In the genomic region with DNA sequence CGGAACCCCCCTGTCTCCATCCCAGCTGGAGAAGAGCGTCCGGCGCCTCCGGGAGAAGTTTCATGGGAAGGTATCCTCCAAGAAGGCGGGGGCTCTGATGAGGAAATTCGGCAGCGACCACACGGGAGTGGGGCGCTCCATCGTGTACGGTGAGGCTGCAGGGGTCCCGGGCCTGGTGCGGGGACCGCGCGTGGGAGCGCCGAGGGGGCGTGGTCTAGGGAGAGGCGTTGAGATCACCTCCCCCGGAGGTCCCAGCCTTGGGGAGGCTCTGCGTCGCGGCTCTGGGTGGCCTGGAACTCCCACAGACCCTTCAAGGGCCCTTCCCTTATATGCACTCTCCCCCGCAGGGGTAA, we compare ENCODE assay signal across 1 cellular context.
TF ChIP-seq lines count a peak whose summit lies in the region.

No MANE protein-coding gene starts in this region.

TF ChIP-seq in HepG2, 621 proteins besides CTCF, POLR2A, EP300 and RAD21 (continued from another document):
- TF ChIP-seq, protein P1, sequence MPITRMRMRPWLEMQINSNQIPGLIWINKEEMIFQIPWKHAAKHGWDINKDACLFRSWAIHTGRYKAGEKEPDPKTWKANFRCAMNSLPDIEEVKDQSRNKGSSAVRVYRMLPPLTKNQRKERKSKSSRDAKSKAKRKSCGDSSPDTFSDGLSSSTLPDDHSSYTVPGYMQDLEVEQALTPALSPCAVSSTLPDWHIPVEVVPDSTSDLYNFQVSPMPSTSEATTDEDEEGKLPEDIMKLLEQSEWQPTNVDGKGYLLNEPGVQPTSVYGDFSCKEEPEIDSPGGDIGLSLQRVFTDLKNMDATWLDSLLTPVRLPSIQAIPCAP (CRISPR knock-in tag; IDR thresholded peaks at IDR 0.05; ENCODE audit: low read depth), result no peak
- TF ChIP-seq TRIM24 (CRISPR knock-in tag; IDR thresholded peaks at IDR 0.05) (no peak), ZNF160 (CRISPR knock-in tag; IDR thresholded peaks at IDR 0.05) (no peak), HMG20B (CRISPR knock-in tag; conservative IDR thresholded peaks at IDR 0.05) (no peak), ZNF570 (CRISPR knock-in tag; IDR thresholded peaks at IDR 0.05; ENCODE audit: borderline replicate concordance) (no peak), TBX2 (CRISPR knock-in tag; IDR thresholded peaks at IDR 0.05; ENCODE audit: borderline replicate concordance) (0 out of 2 replicates have a peak, but pooled peaks have one; percentile 0), HHEX (CRISPR knock-in tag; IDR thresholded peaks at IDR 0.05) (no peak), ZNF782 (CRISPR knock-in tag; IDR thresholded peaks at IDR 0.05; ENCODE audit: borderline replicate concordance) (no peak), RXRA (CRISPR knock-in tag; IDR thresholded peaks at IDR 0.05) (peak; percentile 5; the same call in 1 of the 2 replicates), CC2D1A (CRISPR knock-in tag; IDR thresholded peaks at IDR 0.05) (no peak), AGO2 (optimal IDR thresholded peaks at IDR 0.05; ENCODE audit: low read depth, low read length) (no peak), RCOR2 (CRISPR knock-in tag; IDR thresholded peaks at IDR 0.05) (no peak), TAF1 (CRISPR knock-in tag; IDR thresholded peaks at IDR 0.05) (no peak), ZMYM4 (CRISPR knock-in tag; IDR thresholded peaks at IDR 0.05) (no peak), NR2F2 (IDR thresholded peaks at IDR 0.05; ENCODE audit: borderline replicate concordance, low read depth) (no peak), ZNF10 (CRISPR knock-in tag; IDR thresholded peaks at IDR 0.05; ENCODE audit: borderline replicate concordance, low read depth) (no peak), ZBTB38 (CRISPR knock-in tag; IDR thresholded peaks at IDR 0.05) (peak; percentile 64; the same call in 1 of the 2 replicates), ZNF329 (CRISPR knock-in tag; IDR thresholded peaks at IDR 0.05; ENCODE audit: low read depth) (no peak)
- TF ChIP-seq, protein P2, sequence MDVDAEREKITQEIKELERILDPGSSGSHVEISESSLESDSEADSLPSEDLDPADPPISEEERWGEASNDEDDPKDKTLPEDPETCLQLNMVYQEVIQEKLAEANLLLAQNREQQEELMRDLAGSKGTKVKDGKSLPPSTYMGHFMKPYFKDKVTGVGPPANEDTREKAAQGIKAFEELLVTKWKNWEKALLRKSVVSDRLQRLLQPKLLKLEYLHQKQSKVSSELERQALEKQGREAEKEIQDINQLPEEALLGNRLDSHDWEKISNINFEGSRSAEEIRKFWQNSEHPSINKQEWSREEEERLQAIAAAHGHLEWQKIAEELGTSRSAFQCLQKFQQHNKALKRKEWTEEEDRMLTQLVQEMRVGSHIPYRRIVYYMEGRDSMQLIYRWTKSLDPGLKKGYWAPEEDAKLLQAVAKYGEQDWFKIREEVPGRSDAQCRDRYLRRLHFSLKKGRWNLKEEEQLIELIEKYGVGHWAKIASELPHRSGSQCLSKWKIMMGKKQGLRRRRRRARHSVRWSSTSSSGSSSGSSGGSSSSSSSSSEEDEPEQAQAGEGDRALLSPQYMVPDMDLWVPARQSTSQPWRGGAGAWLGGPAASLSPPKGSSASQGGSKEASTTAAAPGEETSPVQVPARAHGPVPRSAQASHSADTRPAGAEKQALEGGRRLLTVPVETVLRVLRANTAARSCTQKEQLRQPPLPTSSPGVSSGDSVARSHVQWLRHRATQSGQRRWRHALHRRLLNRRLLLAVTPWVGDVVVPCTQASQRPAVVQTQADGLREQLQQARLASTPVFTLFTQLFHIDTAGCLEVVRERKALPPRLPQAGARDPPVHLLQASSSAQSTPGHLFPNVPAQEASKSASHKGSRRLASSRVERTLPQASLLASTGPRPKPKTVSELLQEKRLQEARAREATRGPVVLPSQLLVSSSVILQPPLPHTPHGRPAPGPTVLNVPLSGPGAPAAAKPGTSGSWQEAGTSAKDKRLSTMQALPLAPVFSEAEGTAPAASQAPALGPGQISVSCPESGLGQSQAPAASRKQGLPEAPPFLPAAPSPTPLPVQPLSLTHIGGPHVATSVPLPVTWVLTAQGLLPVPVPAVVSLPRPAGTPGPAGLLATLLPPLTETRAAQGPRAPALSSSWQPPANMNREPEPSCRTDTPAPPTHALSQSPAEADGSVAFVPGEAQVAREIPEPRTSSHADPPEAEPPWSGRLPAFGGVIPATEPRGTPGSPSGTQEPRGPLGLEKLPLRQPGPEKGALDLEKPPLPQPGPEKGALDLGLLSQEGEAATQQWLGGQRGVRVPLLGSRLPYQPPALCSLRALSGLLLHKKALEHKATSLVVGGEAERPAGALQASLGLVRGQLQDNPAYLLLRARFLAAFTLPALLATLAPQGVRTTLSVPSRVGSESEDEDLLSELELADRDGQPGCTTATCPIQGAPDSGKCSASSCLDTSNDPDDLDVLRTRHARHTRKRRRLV (CRISPR knock-in tag; IDR thresholded peaks at IDR 0.05), result no peak
- TF ChIP-seq, protein P3, sequence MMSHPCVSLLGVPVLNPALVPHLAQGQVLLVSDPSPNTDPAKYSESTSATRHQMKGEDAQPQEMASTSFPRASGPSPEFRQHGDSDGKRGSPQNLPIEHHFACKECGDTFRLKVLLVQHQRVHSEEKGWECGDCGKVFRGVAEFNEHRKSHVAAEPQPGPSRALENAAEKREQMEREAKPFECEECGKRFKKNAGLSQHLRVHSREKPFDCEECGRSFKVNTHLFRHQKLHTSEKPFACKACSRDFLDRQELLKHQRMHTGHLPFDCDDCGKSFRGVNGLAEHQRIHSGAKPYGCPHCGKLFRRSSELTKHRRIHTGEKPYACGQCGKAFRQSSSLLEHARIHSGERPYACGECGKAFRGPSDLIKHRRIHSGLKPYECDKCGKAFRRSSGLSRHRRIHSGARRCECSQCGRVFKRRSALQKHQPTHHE (CRISPR knock-in tag; IDR thresholded peaks at IDR 0.05; ENCODE audit: borderline replicate concordance), result no peak
- TF ChIP-seq, protein P4, sequence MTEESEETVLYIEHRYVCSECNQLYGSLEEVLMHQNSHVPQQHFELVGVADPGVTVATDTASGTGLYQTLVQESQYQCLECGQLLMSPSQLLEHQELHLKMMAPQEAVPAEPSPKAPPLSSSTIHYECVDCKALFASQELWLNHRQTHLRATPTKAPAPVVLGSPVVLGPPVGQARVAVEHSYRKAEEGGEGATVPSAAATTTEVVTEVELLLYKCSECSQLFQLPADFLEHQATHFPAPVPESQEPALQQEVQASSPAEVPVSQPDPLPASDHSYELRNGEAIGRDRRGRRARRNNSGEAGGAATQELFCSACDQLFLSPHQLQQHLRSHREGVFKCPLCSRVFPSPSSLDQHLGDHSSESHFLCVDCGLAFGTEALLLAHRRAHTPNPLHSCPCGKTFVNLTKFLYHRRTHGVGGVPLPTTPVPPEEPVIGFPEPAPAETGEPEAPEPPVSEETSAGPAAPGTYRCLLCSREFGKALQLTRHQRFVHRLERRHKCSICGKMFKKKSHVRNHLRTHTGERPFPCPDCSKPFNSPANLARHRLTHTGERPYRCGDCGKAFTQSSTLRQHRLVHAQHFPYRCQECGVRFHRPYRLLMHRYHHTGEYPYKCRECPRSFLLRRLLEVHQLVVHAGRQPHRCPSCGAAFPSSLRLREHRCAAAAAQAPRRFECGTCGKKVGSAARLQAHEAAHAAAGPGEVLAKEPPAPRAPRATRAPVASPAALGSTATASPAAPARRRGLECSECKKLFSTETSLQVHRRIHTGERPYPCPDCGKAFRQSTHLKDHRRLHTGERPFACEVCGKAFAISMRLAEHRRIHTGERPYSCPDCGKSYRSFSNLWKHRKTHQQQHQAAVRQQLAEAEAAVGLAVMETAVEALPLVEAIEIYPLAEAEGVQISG (CRISPR knock-in tag; IDR thresholded peaks at IDR 0.05), result 0 out of 2 replicates have a peak, but pooled peaks have one; percentile 3
